ENCODE assay signal across 20 cellular contexts in genomic region chrX:50805316-50805715, GRCh38.
"Had no signal": no experiment of that assay in that cellular context is flagged by ENCODE, and none has a peak within 500 bp of the region (broad histone marks: within the 10 kb centered on the region; RNA-seq: fewer than 3 reads in every experiment).

No MANE protein-coding gene starts in this region.

- H3K36me3 Mint-ChIP-seq: activated naive CD8-positive, alpha-beta T cell treated with anti-CD3 and anti-CD28 coated beads, Interleukin-2, amount 10 ng/mL, durations not matched to agents 7 days and 5 days; stimulated activated naive B cell treated with anti-CD40 and anti-IgM and Interleukin-4, amounts not matched to agents 10 μg/mL and 1 μg/mL and 100 μg/mL, for 72 hours had no signal

- H3K4me1 Mint-ChIP-seq: activated CD4-positive, alpha-beta memory T cell treated with anti-CD3 and anti-CD28 coated beads, Interleukin-2, amount 10 ng/mL, durations not matched to agents 7 days and 5 days; activated CD4-positive, alpha-beta T cell treated with anti-CD3 and anti-CD28 coated beads, Interleukin-2, amount 10 ng/mL, durations not matched to agents 24 days and 14 days; activated naive CD8-positive, alpha-beta T cell treated with anti-CD3 and anti-CD28 coated beads, Interleukin-2, amount 10 ng/mL, durations not matched to agents 7 days and 5 days; stimulated activated naive B cell treated with anti-CD40 and anti-IgM and Interleukin-4, amounts not matched to agents 10 μg/mL and 1 μg/mL and 100 μg/mL, for 72 hours had no signal

- DNase-seq: activated CD4-positive, alpha-beta memory T cell treated with anti-CD3 and anti-CD28 coated beads, Interleukin-2, amount 10 ng/mL, durations not matched to agents 7 days and 5 days; activated CD4-positive, alpha-beta T cell treated with anti-CD3 and anti-CD28 coated beads, Interleukin-2, amount 10 ng/mL, durations not matched to agents 24 days and 14 days; activated effector memory CD4-positive, alpha-beta T cell treated with Interleukin-2 at 50 U/mL for 16 hours; activated naive CD4-positive, alpha-beta T cell treated with anti-CD3 and anti-CD28 coated beads for 36 hours; activated naive CD8-positive, alpha-beta T cell treated with anti-CD3 and anti-CD28 coated beads, Interleukin-2, amount 10 ng/mL, durations not matched to agents 7 days and 5 days; activated T-cell treated with anti-CD3 and anti-CD28 coated beads, Interleukin-2, amount 50 U/mL, for 72 hours; amniotic stem cell; endodermal cell; heart left ventricle; islet precursor cell; left ventricle myocardium superior; posterior cingulate gyrus; stimulated activated CD4-positive, alpha-beta T cell treated with anti-CD3 and anti-CD28 coated beads, Interleukin-2, amount 100 ng/mL, for 48 hours; stimulated activated CD8-positive, alpha-beta memory T cell treated with anti-CD3 and anti-CD28 coated beads, Interleukin-4, amount 100 ng/mL, for 48 hours; stimulated activated naive B cell treated with anti-CD40 and anti-IgM and Interleukin-4, amounts not matched to agents 10 μg/mL and 1 μg/mL and 100 μg/mL, for 72 hours; testis; upper lobe of left lung had no signal

- H3K9me3 Mint-ChIP-seq: activated CD4-positive, alpha-beta memory T cell treated with anti-CD3 and anti-CD28 coated beads, Interleukin-2, amount 10 ng/mL, durations not matched to agents 7 days and 5 days; activated CD4-positive, alpha-beta T cell treated with anti-CD3 and anti-CD28 coated beads, Interleukin-2, amount 10 ng/mL, durations not matched to agents 24 days and 14 days; activated naive CD4-positive, alpha-beta T cell treated with anti-CD3 and anti-CD28 coated beads for 36 hours; activated naive CD8-positive, alpha-beta T cell treated with anti-CD3 and anti-CD28 coated beads, Interleukin-2, amount 10 ng/mL, durations not matched to agents 7 days and 5 days; activated T-cell treated with anti-CD3 and anti-CD28 coated beads, Interleukin-2, amount 50 U/mL, for 72 hours; stimulated activated naive B cell treated with anti-CD40 and anti-IgM and Interleukin-4, amounts not matched to agents 10 μg/mL and 1 μg/mL and 100 μg/mL, for 72 hours had no signal

- H3K4me3 Mint-ChIP-seq: activated CD4-positive, alpha-beta memory T cell treated with anti-CD3 and anti-CD28 coated beads, Interleukin-2, amount 10 ng/mL, durations not matched to agents 7 days and 5 days; activated CD4-positive, alpha-beta T cell treated with anti-CD3 and anti-CD28 coated beads, Interleukin-2, amount 10 ng/mL, durations not matched to agents 24 days and 14 days; activated naive CD4-positive, alpha-beta T cell treated with anti-CD3 and anti-CD28 coated beads for 36 hours; activated naive CD8-positive, alpha-beta T cell treated with anti-CD3 and anti-CD28 coated beads, Interleukin-2, amount 10 ng/mL, durations not matched to agents 7 days and 5 days; activated T-cell treated with anti-CD3 and anti-CD28 coated beads, Interleukin-2, amount 50 U/mL, for 72 hours; endodermal cell; neural crest cell; stimulated activated naive B cell treated with anti-CD40 and anti-IgM and Interleukin-4, amounts not matched to agents 10 μg/mL and 1 μg/mL and 100 μg/mL, for 72 hours had no signal

- H3K27ac Mint-ChIP-seq: activated CD4-positive, alpha-beta memory T cell treated with anti-CD3 and anti-CD28 coated beads, Interleukin-2, amount 10 ng/mL, durations not matched to agents 7 days and 5 days; activated CD4-positive, alpha-beta T cell treated with anti-CD3 and anti-CD28 coated beads, Interleukin-2, amount 10 ng/mL, durations not matched to agents 24 days and 14 days; activated naive CD4-positive, alpha-beta T cell treated with anti-CD3 and anti-CD28 coated beads for 36 hours; activated naive CD8-positive, alpha-beta T cell treated with anti-CD3 and anti-CD28 coated beads, Interleukin-2, amount 10 ng/mL, durations not matched to agents 7 days and 5 days; activated T-cell treated with anti-CD3 and anti-CD28 coated beads, Interleukin-2, amount 50 U/mL, for 72 hours; endodermal cell; stimulated activated naive B cell treated with anti-CD40 and anti-IgM and Interleukin-4, amounts not matched to agents 10 μg/mL and 1 μg/mL and 100 μg/mL, for 72 hours had no signal

- ATAC-seq: activated CD4-positive, CD25-positive, alpha-beta regulatory T cell treated with anti-CD3 and anti-CD28 coated beads, Interleukin-2, amount 50 U/mL, for 24 hours; activated T-cell treated with anti-CD3 and anti-CD28 coated beads, Interleukin-2, amount 50 U/mL, for 72 hours; gastroesophageal sphincter; heart left ventricle; left ventricle myocardium superior; stimulated activated naive B cell treated with anti-CD40 and anti-IgM and Interleukin-4, amounts not matched to agents 10 μg/mL and 1 μg/mL and 100 μg/mL, for 72 hours had no signal
